16 cellular contexts compared by ENCODE assay signal in the genomic region with DNA sequence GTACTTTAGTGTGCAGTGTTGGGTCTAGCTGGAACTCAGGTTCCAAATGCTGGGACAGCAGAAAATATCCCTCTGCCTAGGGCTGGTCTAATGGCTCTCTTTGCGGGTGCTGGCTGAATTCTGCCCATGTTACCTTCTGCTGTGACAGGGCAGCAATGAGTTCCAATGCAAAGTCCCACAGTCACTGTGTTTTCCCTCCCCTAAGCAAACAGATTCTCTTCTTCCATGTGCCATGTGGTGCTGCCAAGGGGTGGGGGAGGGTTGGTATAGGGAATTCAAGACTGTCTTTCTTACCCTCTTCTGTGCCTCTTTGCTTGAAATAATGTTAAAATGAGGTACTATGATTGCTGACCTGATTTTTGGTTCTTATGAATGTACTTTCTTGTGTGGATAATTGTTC.
DNase-seq lines count a peak whose midpoint lies in the region; ATAC-seq and TF ChIP-seq lines count a peak whose summit lies in the region.
"Had no signal": no experiment of that assay in that cellular context is flagged by ENCODE, and none has a peak within 500 bp of the region (broad histone marks: within the 10 kb centered on the region; RNA-seq: fewer than 3 reads in every experiment).

No MANE protein-coding gene starts in this region.

- in situ Hi-C loops in gastrocnemius medialis (cut with MboI; ENCODE audit: low sequenced_read_pairs in 4 of 4) = no loop called here

- no CpG with 5 or more reads among the region's 1 CpG for WGBS in right lobe of liver (ENCODE audit: insufficient coverage, low coverage, low lambda C conversion rate, missing lambda C conversion rate)

- BruUV-seq in Calu3 (replicated peaks; lab: Mats Ljungman, UMichigan) = no TSS peak

- H3K27ac ChIP-seq in right lobe of liver (peak overlapping the region in 2 of 3 donors; percentile 23 to 64), gastrocnemius medialis (peak overlapping the region in 1 of 4 donors; percentile 31)

- H3K4me3 ChIP-seq in right lobe of liver (no peak overlapping the region), gastrocnemius medialis (no peak overlapping the region)
- H3K4me3 ChIP-seq: HAP-1 had no signal

- no peaks in the 10 kb centered on the region for H3K27me3 Mint-ChIP-seq in stimulated activated naive CD8-positive, alpha-beta T cell treated with anti-CD3 and anti-CD28 coated beads, Interleukin-15, Interleukin-2, amounts not matched to agents 100 ng/mL and 50 ng/mL, for 24 hours
- H3K27me3 Mint-ChIP-seq in stimulated activated naive CD8-positive, alpha-beta T cell treated with anti-CD3 and anti-CD28 coated beads, Interleukin-15, amount 100 ng/mL, for 72 hours = no peaks in the 10 kb centered on the region
- no peaks in the 10 kb centered on the region for H3K27me3 Mint-ChIP-seq in Calu3 (ENCODE audit: unreplicated experiment)
- H3K27me3 Mint-ChIP-seq: CD4-positive, alpha-beta memory T cell had no signal

- no peaks in the 10 kb centered on the region for H3K4me1 Mint-ChIP-seq in stimulated activated naive CD8-positive, alpha-beta T cell treated with anti-CD3 and anti-CD28 coated beads, Interleukin-15, Interleukin-2, amounts not matched to agents 100 ng/mL and 50 ng/mL, for 24 hours (ENCODE audit: low read depth)
- no peaks in the 10 kb centered on the region for H3K4me1 Mint-ChIP-seq in stimulated activated naive CD8-positive, alpha-beta T cell treated with anti-CD3 and anti-CD28 coated beads, Interleukin-15, amount 100 ng/mL, for 72 hours
- no peaks in the 10 kb centered on the region for H3K4me1 Mint-ChIP-seq in Calu3 (ENCODE audit: low read depth, unreplicated experiment)
- H3K4me1 Mint-ChIP-seq: CD4-positive, alpha-beta memory T cell had no signal

- peaks cover 0 to 5% (median 3%) of the 10 kb centered on the region in 4 donors for H3K36me3 ChIP-seq in right lobe of liver
- peaks cover 0 to 93% of the 10 kb centered on the region in 2 donors for H3K36me3 ChIP-seq in gastrocnemius medialis
- H3K36me3 ChIP-seq: HAP-1 had no signal

- CTCF ChIA-PET in Calu3 (lab: Charles Lee) = no interaction called here

- no peak overlapping the region for H3K4me3 Mint-ChIP-seq in stimulated activated naive CD8-positive, alpha-beta T cell treated with anti-CD3 and anti-CD28 coated beads, Interleukin-15, Interleukin-2, amounts not matched to agents 100 ng/mL and 50 ng/mL, for 24 hours
- no peak overlapping the region for H3K4me3 Mint-ChIP-seq in stimulated activated naive CD8-positive, alpha-beta T cell treated with anti-CD3 and anti-CD28 coated beads, Interleukin-15, amount 100 ng/mL, for 72 hours
- no peak overlapping the region for H3K4me3 Mint-ChIP-seq in Calu3 (ENCODE audit: low read depth, unreplicated experiment)
- H3K4me3 Mint-ChIP-seq: CD4-positive, alpha-beta memory T cell; HFFc6 had no signal

- H3K9me3 Mint-ChIP-seq in stimulated activated naive CD8-positive, alpha-beta T cell treated with anti-CD3 and anti-CD28 coated beads, Interleukin-15, Interleukin-2, amounts not matched to agents 100 ng/mL and 50 ng/mL, for 24 hours = peaks cover 22% of the 10 kb centered on the region
- H3K9me3 Mint-ChIP-seq in stimulated activated naive CD8-positive, alpha-beta T cell treated with anti-CD3 and anti-CD28 coated beads, Interleukin-15, amount 100 ng/mL, for 72 hours = peaks cover 18 to 33% of the 10 kb centered on the region in 2 donors
- H3K9me3 Mint-ChIP-seq in Calu3 (ENCODE audit: low read depth, unreplicated experiment) = peaks cover 2% of the 10 kb centered on the region
- H3K9me3 Mint-ChIP-seq: HFFc6 had no signal

- TF ChIP-seq POLR2A in right lobe of liver (IDR thresholded peaks at IDR 0.05) = no peak
- TF ChIP-seq POLR2A in gastrocnemius medialis (IDR thresholded peaks at IDR 0.05) = no peak

- H3K27me3 ChIP-seq in right lobe of liver (no peaks in the 10 kb centered on the region), gastrocnemius medialis (no peaks in the 10 kb centered on the region)

- H3K9me3 ChIP-seq in right lobe of liver = no peaks in the 10 kb centered on the region
- H3K9me3 ChIP-seq in gastrocnemius medialis = no peaks in the 10 kb centered on the region
- H3K9me3 ChIP-seq: HAP-1 had no signal

- TF ChIP-seq CTCF in right lobe of liver (IDR thresholded peaks at IDR 0.05) (no peak), gastrocnemius medialis (IDR thresholded peaks at IDR 0.05 in 4 of 5, conservative IDR thresholded peaks at IDR 0.05 in 1 of 5) (no peak), Calu3 (IDR thresholded peaks at IDR 0.05; ENCODE audit: unreplicated experiment) (no peak)

- intact Hi-C loops in right lobe of liver (cut with DNase I) (no loop called here), gastrocnemius medialis (cut with DNase I; ENCODE audit: low total_unique reads) (no loop called here), Calu3 (cut with micrococcal nuclease; ENCODE audit: unreplicated experiment) (no loop called here)

- H3K4me1 ChIP-seq in right lobe of liver (peaks cover 0 to 26% (median 7%) of the 10 kb centered on the region in 4 donors), gastrocnemius medialis (no peaks in the 10 kb centered on the region)

- H3K27ac Mint-ChIP-seq in stimulated activated naive CD8-positive, alpha-beta T cell treated with anti-CD3 and anti-CD28 coated beads, Interleukin-15, Interleukin-2, amounts not matched to agents 100 ng/mL and 50 ng/mL, for 24 hours = peak overlapping the region; percentile 47
- H3K27ac Mint-ChIP-seq in stimulated activated naive CD8-positive, alpha-beta T cell treated with anti-CD3 and anti-CD28 coated beads, Interleukin-15, amount 100 ng/mL, for 72 hours = no peak overlapping the region
- no peak overlapping the region for H3K27ac Mint-ChIP-seq in Calu3 (ENCODE audit: unreplicated experiment)
- H3K27ac Mint-ChIP-seq: CD4-positive, alpha-beta memory T cell; HFFc6 had no signal

- peaks cover 80% of the 10 kb centered on the region for H3K36me3 Mint-ChIP-seq in stimulated activated naive CD8-positive, alpha-beta T cell treated with anti-CD3 and anti-CD28 coated beads, Interleukin-15, Interleukin-2, amounts not matched to agents 100 ng/mL and 50 ng/mL, for 24 hours (ENCODE audit: low read depth)
- no peaks in the 10 kb centered on the region for H3K36me3 Mint-ChIP-seq in Calu3 (ENCODE audit: insufficient read depth, unreplicated experiment)

- ATAC-seq in stimulated activated naive CD8-positive, alpha-beta T cell treated with anti-CD3 and anti-CD28 coated beads, Interleukin-15, amount 100 ng/mL, for 72 hours = no peak
- ATAC-seq in right lobe of liver = peak; percentile 48 to 87 (median 78)
- ATAC-seq in gastrocnemius medialis = peak; percentile 13 to 28
- ATAC-seq in GM18517 (IDR thresholded peaks at IDR 0.05; ENCODE audit: unreplicated experiment) = no peak

- no peak for DNase-seq in stimulated activated naive CD8-positive, alpha-beta T cell treated with anti-CD3 and anti-CD28 coated beads, Interleukin-15, amount 100 ng/mL, for 72 hours
- DNase-seq in right lobe of liver (peak in 1 of 3 donors; percentile 54), gastrocnemius medialis (no peak), Calu3 (no peak), hippocampal formation (lab: John Stamatoyannopoulos, UW) (no peak)
- DNase-seq: C1 segment of cervical spinal cord; CD4-positive, alpha-beta memory T cell; COR-L47; DMS153; DND-41; GDM1; GOT3; HFFc6 had no signal

Comparison
In these comparisons a context has a peak if more than half of its experiments do, and no peak if none do; other contexts are left out.
1. ATAC-seq: peak in right lobe of liver (4 of 4) and gastrocnemius medialis (2 of 2); none in stimulated activated naive CD8-positive, alpha-beta T cell treated with anti-CD3 and anti-CD28 coated beads, Interleukin-15, amount 100 ng/mL, for 72 hours (single experiment) and GM18517 (single experiment).